ENCODE assay signal across 9 cellular contexts in the genomic region with DNA sequence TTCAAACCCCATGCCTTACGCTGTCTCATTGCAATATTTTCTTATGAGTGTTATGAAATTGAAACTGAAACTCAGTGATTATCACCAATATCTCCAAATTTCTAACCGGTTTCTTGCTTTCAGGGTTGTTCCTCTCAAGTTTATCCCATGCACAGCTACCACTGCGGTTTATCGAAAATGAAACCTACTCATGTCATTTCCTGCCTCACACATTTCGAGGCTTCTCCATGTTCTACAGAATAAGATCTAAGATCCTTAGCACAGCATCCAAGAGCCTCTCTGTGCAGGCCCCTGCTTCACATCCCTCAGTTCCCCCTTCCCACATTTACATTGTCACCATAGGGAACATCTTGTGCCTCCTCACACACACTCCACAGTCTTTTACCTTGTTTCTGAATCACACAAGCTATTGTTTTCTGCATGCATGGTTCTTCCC. TPM values are rescaled to one million over a fixed set of nuclear protein-coding genes. Genes with fewer than 3 reads are reported as not detected.
DNase-seq lines count a peak whose midpoint lies in the region; ATAC-seq, FAIRE-seq and TF ChIP-seq lines count a peak whose summit lies in the region.
"Had no signal": no experiment of that assay in that cellular context is flagged by ENCODE, and none has a peak within 500 bp of the region (broad histone marks: within the 10 kb centered on the region; RNA-seq: fewer than 3 reads in every experiment).

No MANE protein-coding gene starts in this region.

- H3K27ac ChIP-seq in duodenal mucosa (ENCODE audit: low read depth, low read length) = no peak overlapping the region
- no peak overlapping the region for H3K27ac ChIP-seq in thyroid gland
- H3K27ac ChIP-seq in kidney (ENCODE audit: low read depth in 2 of 2, low read length in 2 of 2) = no peak overlapping the region
- H3K27ac ChIP-seq in GM23248 = no peak overlapping the region

- no peaks in the 10 kb centered on the region for H3K9me3 ChIP-seq in duodenal mucosa (ENCODE audit: control insufficient read depth in 1 of 2, low read length in 2 of 2)
- no peaks in the 10 kb centered on the region; the same call in 1 of the 2 replicates for H3K9me3 ChIP-seq in BE2C
- no peaks in the 10 kb centered on the region for H3K9me3 ChIP-seq in thyroid gland
- H3K9me3 ChIP-seq in kidney (ENCODE audit: control insufficient read depth in 1 of 2, low read length in 2 of 2) = peaks cover 0 to 1% of the 10 kb centered on the region in 2 donors
- H3K9me3 ChIP-seq in GM23248 (ENCODE audit: low read depth) = no peaks in the 10 kb centered on the region

- no peak overlapping the region for H3K9ac ChIP-seq in duodenal mucosa (ENCODE audit: low read depth in 1 of 2, low read length in 2 of 2)
- no peak overlapping the region for H3K9ac ChIP-seq in kidney (ENCODE audit: low read length in 2 of 2)
- no peak overlapping the region for H3K9ac ChIP-seq in GM23248

- H4K20me1 ChIP-seq in GM23248 (ENCODE audit: insufficient read depth) = no peaks in the 10 kb centered on the region

- H3K4me2 ChIP-seq in GM23248 (ENCODE audit: unreplicated experiment) = no peak overlapping the region

- WGBS in thyroid gland, 2 donors = 83 to 89% methylated on average over 5 of the region's 5 CpGs
- 60 to 66% methylated on average over 5 of the region's 5 CpGs for WGBS in GM23248 (ENCODE audit: low coverage in 1 of 2, low lambda C conversion rate in 2 of 2, missing lambda C conversion rate in 2 of 2), 2 experiments

- in situ Hi-C loops in GM23248 (cut with MboI) = no loop called here

- peak overlapping the region; percentile 41 to 47 for H3K4me3 ChIP-seq in duodenal mucosa (ENCODE audit: low read depth in 1 of 2, low read length in 2 of 2)
- no peak overlapping the region for H3K4me3 ChIP-seq in BE2C (ENCODE audit: low read depth, low read length)
- H3K4me3 ChIP-seq in thyroid gland (replicated peaks in 1 of 3) = no peak overlapping the region
- H3K4me3 ChIP-seq in kidney (ENCODE audit: low read length in 2 of 2) = no peak overlapping the region
- H3K4me3 ChIP-seq in GM23248 = no peak overlapping the region

- H3K79me2 ChIP-seq in GM23248 (ENCODE audit: insufficient read depth) = no peaks in the 10 kb centered on the region

- H3K9me2 ChIP-seq in GM23248 (ENCODE audit: insufficient read depth) = no peaks in the 10 kb centered on the region; the same call in 1 of the 2 replicates

- H3K4me1 ChIP-seq in duodenal mucosa (ENCODE audit: control insufficient read depth in 1 of 2, insufficient read depth in 2 of 2, low read length in 2 of 2) = peaks cover 5 to 16% of the 10 kb centered on the region in 2 donors
- H3K4me1 ChIP-seq in BE2C = no peaks in the 10 kb centered on the region
- no peaks in the 10 kb centered on the region for H3K4me1 ChIP-seq in thyroid gland
- no peaks in the 10 kb centered on the region for H3K4me1 ChIP-seq in kidney (ENCODE audit: control insufficient read depth in 1 of 2, insufficient read depth in 1 of 2, low read depth in 1 of 2, low read length in 2 of 2)
- no peaks in the 10 kb centered on the region for H3K4me1 ChIP-seq in GM23248 (ENCODE audit: insufficient read depth)

- intact Hi-C loops in thyroid gland (cut with DNase I) = no loop called here
- intact Hi-C loops in kidney (cut with DNase I) = no loop called here

- DNase-seq in SIG-M5 (lab: John Stamatoyannopoulos, UW) = peak; percentile 46
- DNase-seq in BE2C = no peak
- no peak for DNase-seq in thyroid gland
- no peak for DNase-seq in kidney
- no peak for DNase-seq in GM23248

- no peak for TF ChIP-seq POLR2A in thyroid gland (IDR thresholded peaks at IDR 0.05)

- H3K36me3 ChIP-seq in duodenal mucosa (ENCODE audit: control insufficient read depth in 1 of 2, insufficient read depth in 2 of 2, low read length in 2 of 2) = no peaks in the 10 kb centered on the region
- no peaks in the 10 kb centered on the region for H3K36me3 ChIP-seq in BE2C
- H3K36me3 ChIP-seq in thyroid gland = no peaks in the 10 kb centered on the region
- H3K36me3 ChIP-seq in kidney (ENCODE audit: control insufficient read depth in 1 of 2, insufficient read depth in 2 of 2, low read length in 2 of 2) = no peaks in the 10 kb centered on the region
- H3K36me3 ChIP-seq in GM23248 (ENCODE audit: low read depth) = no peaks in the 10 kb centered on the region

- FAIRE-seq in kidney (lab: Jason Lieb, UNC) = no peak

- H2AFZ ChIP-seq in GM23248 = no peak overlapping the region

- TF ChIP-seq CTCF in BE2C (IDR thresholded peaks at IDR 0.05; ENCODE audit: low read depth, low read length) = no peak
- TF ChIP-seq CTCF in thyroid gland (IDR thresholded peaks at IDR 0.05) = no peak
- TF ChIP-seq CTCF in kidney (IDR thresholded peaks at IDR 0.05; ENCODE audit: borderline replicate concordance, extremely low read depth, insufficient read depth) = no peak

- no peaks in the 10 kb centered on the region for H3K27me3 ChIP-seq in duodenal mucosa (ENCODE audit: control insufficient read depth in 1 of 2, insufficient read depth in 2 of 2, low read length in 2 of 2)
- no peaks in the 10 kb centered on the region for H3K27me3 ChIP-seq in BE2C
- H3K27me3 ChIP-seq in thyroid gland = no peaks in the 10 kb centered on the region
- no peaks in the 10 kb centered on the region; the same call in 1 of the 2 replicates for H3K27me3 ChIP-seq in GM23248 (replicated peaks; ENCODE audit: insufficient read depth)

- no peaks in the 10 kb centered on the region for H3F3A ChIP-seq in GM23248 (ENCODE audit: insufficient read depth)

- ATAC-seq in GM18907 (IDR thresholded peaks at IDR 0.05; ENCODE audit: unreplicated experiment) (peak; percentile 97), HG02943 (IDR thresholded peaks at IDR 0.05; ENCODE audit: low read depth, unreplicated experiment) (peak; percentile 99)
- ATAC-seq: Panc1 had no signal

RNA-seq across cellular contexts. Expression of a gene that starts 45.5 kb away (rescaled TPM):
- 116 TPM for polyA plus RNA-seq in BE2C (2012; ENCODE audit: insufficient read depth, insufficient read length, low read depth)
- total RNA-seq in thyroid gland (1 to 10 TPM; 3.2 to 9.1 (median 4.3) TPM), kidney (11.5 TPM)
- polyA plus RNA-seq in kidney (ENCODE audit: insufficient read depth, low read depth, low replicate concordance) (3.1 TPM), GM23248 (2016; fragmentation: Nextera tagmentation; extraction: Ambion mirVana) (3.3 and 3.6 TPM in 2 replicates)
- 2.1 and 6.1 TPM in 2 replicates for total RNA-seq in GM23248 (2014; rRNA removed; shearing (Covaris generic))

Comparison
In these comparisons a context has a peak if more than half of its experiments do, and no peak if none do; other contexts are left out.
1. H3K4me3 ChIP-seq: peak in duodenal mucosa (2 of 2); none in BE2C (single experiment), thyroid gland (0 of 3), kidney (0 of 2) and GM23248 (single experiment).